Comparison of ENCODE assay signal across 10 cellular contexts in genomic region chr5:85049020-85049419, GRCh38.
A peak's percentile ranks its signal among the peaks of the same experiment; 100 is the strongest.
DNase-seq lines count a peak whose midpoint lies in the region; ATAC-seq, FAIRE-seq and TF ChIP-seq lines count a peak whose summit lies in the region.
"Had no signal": no experiment of that assay in that cellular context is flagged by ENCODE, and none has a peak within 500 bp of the region (broad histone marks: within the 10 kb centered on the region; RNA-seq: fewer than 3 reads in every experiment).

No MANE protein-coding gene starts in this region.

- no peak overlapping the region for H3K4me3 Mint-ChIP-seq in activated CD4-positive, alpha-beta memory T cell treated with anti-CD3 and anti-CD28 coated beads, Interleukin-2, amount 10 ng/mL, durations not matched to agents 7 days and 5 days
- H3K4me3 Mint-ChIP-seq in activated CD4-positive, alpha-beta T cell treated with anti-CD3 and anti-CD28 coated beads, Interleukin-2, amount 10 ng/mL, durations not matched to agents 7 days and 5 days: no peak overlapping the region
- H3K4me3 Mint-ChIP-seq: CD4-positive, CD25-positive, alpha-beta regulatory T cell had no signal

- no peak overlapping the region for H3K27ac Mint-ChIP-seq in activated CD4-positive, alpha-beta memory T cell treated with anti-CD3 and anti-CD28 coated beads, Interleukin-2, amount 10 ng/mL, durations not matched to agents 7 days and 5 days
- no peak overlapping the region for H3K27ac Mint-ChIP-seq in activated CD4-positive, alpha-beta T cell treated with anti-CD3 and anti-CD28 coated beads, Interleukin-2, amount 10 ng/mL, durations not matched to agents 7 days and 5 days
- H3K27ac Mint-ChIP-seq: CD4-positive, CD25-positive, alpha-beta regulatory T cell had no signal

- DNase-seq in A673 (ENCODE audit: low spot score): peak; percentile 51
- peak; percentile 30 to 31 for DNase-seq in SHP77 (lab: John Stamatoyannopoulos, UW)
- DNase-seq in left ventricle myocardium inferior: no peak
- no peak for DNase-seq in activated CD4-positive, alpha-beta memory T cell treated with anti-CD3 and anti-CD28 coated beads, Interleukin-2, amount 10 ng/mL, durations not matched to agents 7 days and 5 days
- no peak for DNase-seq in HTR-8/SVneo (ENCODE audit: insufficient read length, low spot score)
- DNase-seq in GM10266 (ENCODE audit: extremely low spot score): no peak
- no peak for DNase-seq in activated CD4-positive, alpha-beta T cell treated with anti-CD3 and anti-CD28 coated beads, Interleukin-2, amount 10 ng/mL, durations not matched to agents 7 days and 5 days
- DNase-seq: CD4-positive, CD25-positive, alpha-beta regulatory T cell; lower lobe of right lung had no signal

- intact Hi-C loops in A673 (cut with micrococcal nuclease; ENCODE audit: unreplicated experiment) (loop anchor here (2.0 kb wide), 1 partner anchor 1326 kb away; no protein-coding TSS in a partner anchor), left ventricle myocardium inferior (cut with micrococcal nuclease) (no loop called here)

- no peaks in the 10 kb centered on the region for H3K27me3 ChIP-seq in A673 (replicated peaks; ENCODE audit: insufficient read depth, low read depth, low read length, poor library complexity)
- no peaks in the 10 kb centered on the region for H3K27me3 ChIP-seq in left ventricle myocardium inferior (ENCODE audit: low read depth)

- no peaks in the 10 kb centered on the region for H3K4me1 Mint-ChIP-seq in activated CD4-positive, alpha-beta memory T cell treated with anti-CD3 and anti-CD28 coated beads, Interleukin-2, amount 10 ng/mL, durations not matched to agents 7 days and 5 days
- no peaks in the 10 kb centered on the region for H3K4me1 Mint-ChIP-seq in activated CD4-positive, alpha-beta T cell treated with anti-CD3 and anti-CD28 coated beads, Interleukin-2, amount 10 ng/mL, durations not matched to agents 7 days and 5 days
- H3K4me1 Mint-ChIP-seq: CD4-positive, CD25-positive, alpha-beta regulatory T cell had no signal

- BruUV-seq in A673 (replicated peaks; lab: Mats Ljungman, UMichigan): no TSS peak

- ATAC-seq in HG03025 (IDR thresholded peaks at IDR 0.05; ENCODE audit: low FRiP score, unreplicated experiment): peak; percentile 50

- TF ChIP-seq CTCF in A673 (conservative IDR thresholded peaks at IDR 0.05; ENCODE audit: low read depth, low read length): peak; percentile 52
- peak; percentile 50 for TF ChIP-seq CTCF in left ventricle myocardium inferior (IDR thresholded peaks at IDR 0.05; ENCODE audit: borderline replicate concordance)
- TF ChIP-seq CTCF in GM10266 (IDR thresholded peaks at IDR 0.05; ENCODE audit: control insufficient read depth, insufficient read depth, low read depth, missing control alignments): no peak

- H3K36me3 ChIP-seq in A673 (ENCODE audit: insufficient read depth, low read length, poor library complexity, severe bottlenecking) (no peaks in the 10 kb centered on the region), left ventricle myocardium inferior (no peaks in the 10 kb centered on the region)
- H3K36me3 ChIP-seq: lower lobe of right lung had no signal

- H3K36me3 Mint-ChIP-seq in activated CD4-positive, alpha-beta memory T cell treated with anti-CD3 and anti-CD28 coated beads, Interleukin-2, amount 10 ng/mL, durations not matched to agents 7 days and 5 days (ENCODE audit: low read depth): no peaks in the 10 kb centered on the region
- no peaks in the 10 kb centered on the region for H3K36me3 Mint-ChIP-seq in activated CD4-positive, alpha-beta T cell treated with anti-CD3 and anti-CD28 coated beads, Interleukin-2, amount 10 ng/mL, durations not matched to agents 7 days and 5 days (ENCODE audit: low read depth)
- H3K36me3 Mint-ChIP-seq: CD4-positive, CD25-positive, alpha-beta regulatory T cell had no signal

- H3K9me3 ChIP-seq in A673 (ENCODE audit: low read depth, low read length, poor library complexity, severe bottlenecking): no peaks in the 10 kb centered on the region
- H3K9me3 ChIP-seq in left ventricle myocardium inferior (replicated peaks): no peaks in the 10 kb centered on the region
- H3K9me3 ChIP-seq: lower lobe of right lung had no signal

- peaks cover under 1% of the 10 kb centered on the region for H3K9me3 Mint-ChIP-seq in activated CD4-positive, alpha-beta memory T cell treated with anti-CD3 and anti-CD28 coated beads, Interleukin-2, amount 10 ng/mL, durations not matched to agents 7 days and 5 days
- no peaks in the 10 kb centered on the region for H3K9me3 Mint-ChIP-seq in activated CD4-positive, alpha-beta T cell treated with anti-CD3 and anti-CD28 coated beads, Interleukin-2, amount 10 ng/mL, durations not matched to agents 7 days and 5 days

- H3K4me3 ChIP-seq in A673 (ENCODE audit: low read depth, low read length, poor library complexity, severe bottlenecking) (no peak overlapping the region), left ventricle myocardium inferior (no peak overlapping the region)
- H3K4me3 ChIP-seq: lower lobe of right lung had no signal

- no peaks in the 10 kb centered on the region for H3K27me3 Mint-ChIP-seq in activated CD4-positive, alpha-beta memory T cell treated with anti-CD3 and anti-CD28 coated beads, Interleukin-2, amount 10 ng/mL, durations not matched to agents 7 days and 5 days
- H3K27me3 Mint-ChIP-seq in activated CD4-positive, alpha-beta T cell treated with anti-CD3 and anti-CD28 coated beads, Interleukin-2, amount 10 ng/mL, durations not matched to agents 7 days and 5 days: no peaks in the 10 kb centered on the region
- H3K27me3 Mint-ChIP-seq: CD4-positive, CD25-positive, alpha-beta regulatory T cell had no signal

- CTCF ChIA-PET in A673 (lab: Charles Lee): interaction anchor here (1.2 kb wide), 1 partner anchor 774 kb away, joined by 3 read pairs; no protein-coding TSS in a partner anchor
- CTCF ChIA-PET in activated CD4-positive, alpha-beta memory T cell treated with anti-CD3 and anti-CD28 coated beads, Interleukin-2, amount 10 ng/mL, durations not matched to agents 7 days and 5 days (lab: Charles Lee): no interaction called here
- CTCF ChIA-PET in activated CD4-positive, alpha-beta T cell treated with anti-CD3 and anti-CD28 coated beads, Interleukin-2, amount 10 ng/mL, durations not matched to agents 7 days and 5 days (lab: Charles Lee): no interaction called here

- FAIRE-seq in HTR-8/SVneo (lab: Jason Lieb, UNC): no peak

- POLR2A ChIA-PET in A673 (lab: Charles Lee; ENCODE audit: low non-redundant PET): no interaction called here
- POLR2A ChIA-PET in activated CD4-positive, alpha-beta memory T cell treated with anti-CD3 and anti-CD28 coated beads, Interleukin-2, amount 10 ng/mL, durations not matched to agents 7 days and 5 days (lab: Charles Lee): no interaction called here
- POLR2A ChIA-PET in activated CD4-positive, alpha-beta T cell treated with anti-CD3 and anti-CD28 coated beads, Interleukin-2, amount 10 ng/mL, durations not matched to agents 7 days and 5 days (lab: Charles Lee): no interaction called here

- no peak overlapping the region for H3K27ac ChIP-seq in A673 (ENCODE audit: low read depth, low read length, poor library complexity, severe bottlenecking)
- H3K27ac ChIP-seq in left ventricle myocardium inferior (replicated peaks): no peak overlapping the region
- H3K27ac ChIP-seq: lower lobe of right lung had no signal

- no peaks in the 10 kb centered on the region for H3K4me1 ChIP-seq in A673 (ENCODE audit: insufficient read depth, low read length, poor library complexity, severe bottlenecking)
- no peaks in the 10 kb centered on the region for H3K4me1 ChIP-seq in left ventricle myocardium inferior
- H3K4me1 ChIP-seq: lower lobe of right lung had no signal

Comparison
In these comparisons a context has a peak if more than half of its experiments do, and no peak if none do; other contexts are left out.
1. DNase-seq: peak in A673 (single experiment) and SHP77 (2 of 2); none in left ventricle myocardium inferior (single experiment), activated CD4-positive, alpha-beta memory T cell treated with anti-CD3 and anti-CD28 coated beads, Interleukin-2, amount 10 ng/mL, durations not matched to agents 7 days and 5 days (single experiment), HTR-8/SVneo (single experiment), GM10266 (single experiment) and activated CD4-positive, alpha-beta T cell treated with anti-CD3 and anti-CD28 coated beads, Interleukin-2, amount 10 ng/mL, durations not matched to agents 7 days and 5 days (single experiment).